Comparison of ENCODE assay signal across 25 cellular contexts in the genomic region with DNA sequence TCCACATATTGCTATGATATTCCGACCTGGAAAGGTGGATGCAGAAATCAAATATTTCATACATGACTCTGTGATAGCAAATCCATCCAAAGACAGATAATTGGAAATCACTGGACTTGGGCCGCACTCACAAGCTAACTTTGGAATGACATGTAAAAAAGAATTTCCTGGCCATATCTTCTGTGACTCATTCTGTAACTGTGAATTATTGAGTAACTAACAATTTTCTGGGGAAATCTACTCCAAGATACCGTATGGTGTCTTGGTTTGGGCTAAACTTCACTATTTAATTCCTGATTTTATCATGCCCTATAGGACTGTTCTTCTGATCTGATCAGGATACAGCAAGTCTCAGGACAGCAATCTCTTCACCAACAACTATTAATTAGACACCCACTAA.
DNase-seq lines count a peak whose midpoint lies in the region; ATAC-seq and TF ChIP-seq lines count a peak whose summit lies in the region.
"Had no signal": no experiment of that assay in that cellular context is flagged by ENCODE, and none has a peak within 500 bp of the region (broad histone marks: within the 10 kb centered on the region; RNA-seq: fewer than 3 reads in every experiment).

No MANE protein-coding gene starts in this region.

- intact Hi-C loops in Right ventricle myocardium superior (cut with DNase I) (loop anchor here (5.0 kb wide), 1 partner anchor 439 kb away; no protein-coding TSS in a partner anchor), left ventricle myocardium inferior (cut with micrococcal nuclease) (no loop called here)

- DNase-seq in Right ventricle myocardium superior (no peak), left ventricle myocardium inferior (no peak), MV-4-11 (lab: John Stamatoyannopoulos, UW) (peak; percentile 25), fibroblast of mammary gland (ENCODE audit: low read depth) (peak; percentile 4), superior temporal gyrus (ENCODE audit: extremely low spot score) (peak; percentile 28), H7 (no peak), T-helper 1 cell (no peak)
- DNase-seq: C1 segment of cervical spinal cord; Caco-2; CD8-positive, alpha-beta T cell; EL; GDM1; HFFc6; KBM-7; NCI-H2029 treated with DMSO at 0.1 percent for 48 hours; NCI-H446 treated with DMSO at 0.1 percent for 48 hours; NCI-H526; NCI-H82; NK-92 treated with Interleukin-12 subunit alpha and Interleukin-12 subunit beta, amount 100 ng/mL, for 24 hours; RPMI8226; SHP77 treated with DMSO at 0.1 percent for 48 hours had no signal

- H3K4me3 ChIP-seq in left ventricle myocardium inferior, result no peak overlapping the region
- H3K4me3 ChIP-seq in fibroblast of mammary gland (ENCODE audit: control insufficient read depth, low read depth, low read length), result no peak overlapping the region
- H3K4me3 ChIP-seq in H7 (ENCODE audit: insufficient read depth, low read depth, low read length), result no peak overlapping the region
- H3K4me3 ChIP-seq: GM12878, GM23338, HAP-1 had no signal

- H3K27me3 ChIP-seq in left ventricle myocardium inferior (ENCODE audit: low read depth) (peaks cover 5% of the 10 kb centered on the region), H7 (ENCODE audit: control insufficient read depth, insufficient read depth, low read length) (no peaks in the 10 kb centered on the region)

- ATAC-seq in Right ventricle myocardium superior (ENCODE audit: poor library complexity), result peak; percentile 16
- no peak for ATAC-seq in HG03097 (IDR thresholded peaks at IDR 0.05; ENCODE audit: low FRiP score, unreplicated experiment)
- ATAC-seq: CD8-positive, alpha-beta T cell; GM23338 had no signal

- H3K4me1 ChIP-seq in left ventricle myocardium inferior, result no peaks in the 10 kb centered on the region
- H3K4me1 ChIP-seq: Caco-2, HAP-1 had no signal

- no peaks in the 10 kb centered on the region for H3K9me3 ChIP-seq in left ventricle myocardium inferior (replicated peaks)
- H3K9me3 ChIP-seq: Caco-2, HAP-1 had no signal

- no peak overlapping the region for H3K27ac ChIP-seq in left ventricle myocardium inferior (replicated peaks)

- H3K36me3 ChIP-seq in left ventricle myocardium inferior (no peaks in the 10 kb centered on the region), H7 (replicated peaks; ENCODE audit: control insufficient read depth, insufficient read depth, low read length) (no peaks in the 10 kb centered on the region)
- H3K36me3 ChIP-seq: HAP-1 had no signal

- TF ChIP-seq CTCF in left ventricle myocardium inferior (IDR thresholded peaks at IDR 0.05; ENCODE audit: borderline replicate concordance) (no peak), fibroblast of mammary gland (conservative IDR thresholded peaks at IDR 0.05; ENCODE audit: control insufficient read depth, insufficient read depth, low read depth, low read length) (no peak)

Comparison
In these comparisons a context has a peak if more than half of its experiments do, and no peak if none do; other contexts are left out.
1. DNase-seq: peak in MV-4-11 (single experiment), fibroblast of mammary gland (single experiment) and superior temporal gyrus (single experiment); none in Right ventricle myocardium superior (single experiment), left ventricle myocardium inferior (single experiment), H7 (single experiment) and T-helper 1 cell (0 of 5).